In genomic region chr16:46832757-46833464, GRCh38 we compare ENCODE assay signal across 1 cellular context.
A peak's percentile ranks its signal among the peaks of the same experiment; 100 is the strongest.
TF ChIP-seq lines count a peak whose summit lies in the region.

No MANE protein-coding gene starts in this region.

TF ChIP-seq in HepG2, 621 proteins besides CTCF, POLR2A, EP300 and RAD21 (continues in another document):
- TF ChIP-seq NR3C1 (CRISPR knock-in tag; IDR thresholded peaks at IDR 0.05) (no peak), HCFC1 (IDR thresholded peaks at IDR 0.05; ENCODE audit: low read depth, low read length) (no peak), CAMTA2 (CRISPR knock-in tag; IDR thresholded peaks at IDR 0.05; ENCODE audit: borderline replicate concordance) (no peak), PRMT3 (CRISPR knock-in tag; IDR thresholded peaks at IDR 0.05; ENCODE audit: borderline replicate concordance, low read depth) (no peak), SAP130 (CRISPR knock-in tag; IDR thresholded peaks at IDR 0.05; ENCODE audit: low read depth) (peak; percentile 59), ZNF891 (CRISPR knock-in tag; IDR thresholded peaks at IDR 0.05) (no peak), GATA4 (IDR thresholded peaks at IDR 0.05; ENCODE audit: borderline replicate concordance, low read depth) (no peak), SALL1 (CRISPR knock-in tag; IDR thresholded peaks at IDR 0.05) (peak; percentile 55; the same call in 1 of the 2 replicates), ZBTB2 (CRISPR knock-in tag; IDR thresholded peaks at IDR 0.05; ENCODE audit: low read depth) (no peak), ZNF530 (CRISPR knock-in tag; IDR thresholded peaks at IDR 0.05; ENCODE audit: low read depth) (no peak), TERF1 (CRISPR knock-in tag; IDR thresholded peaks at IDR 0.05) (no peak), TRAFD1 (CRISPR knock-in tag; IDR thresholded peaks at IDR 0.05; ENCODE audit: borderline replicate concordance) (no peak), ZNF777 (CRISPR knock-in tag; IDR thresholded peaks at IDR 0.05) (no peak), ZNF652 (CRISPR knock-in tag; IDR thresholded peaks at IDR 0.05; ENCODE audit: borderline replicate concordance, low read depth) (no peak; the same call in 1 of the 2 replicates), RXRA (CRISPR knock-in tag; IDR thresholded peaks at IDR 0.05) (peak; percentile 57; the same call in 1 of the 2 replicates), ZMYM4 (CRISPR knock-in tag; IDR thresholded peaks at IDR 0.05) (peak; percentile 15; the same call in 1 of the 2 replicates), DRAP1 (CRISPR knock-in tag; IDR thresholded peaks at IDR 0.05) (no peak), KMT2A (CRISPR knock-in tag; IDR thresholded peaks at IDR 0.05) (no peak), ZNF121 (CRISPR knock-in tag; IDR thresholded peaks at IDR 0.05) (peak; percentile 81), SMARCE1 (IDR thresholded peaks at IDR 0.05; ENCODE audit: borderline replicate concordance) (no peak), ZNF800 (CRISPR knock-in tag; IDR thresholded peaks at IDR 0.05) (no peak), ARHGAP35 (CRISPR knock-in tag; IDR thresholded peaks at IDR 0.05; ENCODE audit: borderline replicate concordance) (no peak), DR1 (CRISPR knock-in tag; IDR thresholded peaks at IDR 0.05) (no peak), ARID5B (CRISPR knock-in tag; IDR thresholded peaks at IDR 0.05) (peak; percentile 80), ZC3H4 (CRISPR knock-in tag; IDR thresholded peaks at IDR 0.05; ENCODE audit: borderline replicate concordance) (no peak), THAP7 (CRISPR knock-in tag; IDR thresholded peaks at IDR 0.05) (no peak), ATF4 (CRISPR knock-in tag; IDR thresholded peaks at IDR 0.05) (0 out of 4 replicates have a peak, but pooled peaks of 1 of the 2 experiments have one; percentile 20), ZNF276 (CRISPR knock-in tag; IDR thresholded peaks at IDR 0.05; ENCODE audit: low read depth) (no peak), HMG20A (CRISPR knock-in tag; IDR thresholded peaks at IDR 0.05; ENCODE audit: borderline replicate concordance) (peak; percentile 44; the same call in 1 of the 2 replicates), THRA (CRISPR knock-in tag; IDR thresholded peaks at IDR 0.05; ENCODE audit: borderline replicate concordance) (peak; percentile 40; the same call in 1 of the 2 replicates), CEBPG (CRISPR knock-in tag; IDR thresholded peaks at IDR 0.05) (peak; percentile 91), ELF3 (CRISPR knock-in tag; IDR thresholded peaks at IDR 0.05) (no peak), SAFB2 (CRISPR knock-in tag; IDR thresholded peaks at IDR 0.05; ENCODE audit: borderline replicate concordance, low read depth) (no peak), ZSCAN22 (CRISPR knock-in tag; IDR thresholded peaks at IDR 0.05) (no peak), ZNF296 (CRISPR knock-in tag; conservative IDR thresholded peaks at IDR 0.05) (no peak), HMGXB4 (CRISPR knock-in tag; IDR thresholded peaks at IDR 0.05; ENCODE audit: borderline replicate concordance in 1 of 2, low read depth in 1 of 2) (no peak), SP4 (CRISPR knock-in tag; IDR thresholded peaks at IDR 0.05) (no peak), ZNF441 (CRISPR knock-in tag; IDR thresholded peaks at IDR 0.05; ENCODE audit: borderline replicate concordance) (no peak), GABPA (IDR thresholded peaks at IDR 0.05; ENCODE audit: low read depth, low read length) (no peak), GABPA (CRISPR knock-in tag; IDR thresholded peaks at IDR 0.05; ENCODE audit: low read depth) (no peak), AKAP8 (CRISPR knock-in tag; IDR thresholded peaks at IDR 0.05) (no peak), ZNF160 (CRISPR knock-in tag; IDR thresholded peaks at IDR 0.05) (no peak)
